34 cellular contexts compared by ENCODE assay signal in genomic region chr6:86832686-86833085, GRCh38.
"Had no signal": no experiment of that assay in that cellular context is flagged by ENCODE, and none has a peak within 500 bp of the region (broad histone marks: within the 10 kb centered on the region; RNA-seq: fewer than 3 reads in every experiment).

No MANE protein-coding gene starts in this region.

- DNase-seq: activated effector memory CD4-positive, alpha-beta T cell treated with anti-CD3 and anti-CD28 coated beads, Interleukin-2, amount 50 U/mL, for 16 hours; activated effector memory CD4-positive, alpha-beta T cell treated with Interleukin-2 at 50 U/mL for 16 hours; activated gamma-delta T cell; activated gamma-delta T cell treated with Interleukin-2 at 50 U/mL for 16 hours; activated naive CD4-positive, alpha-beta T cell; activated naive CD4-positive, alpha-beta T cell treated with anti-CD3 and anti-CD28 coated beads for 36 hours; activated naive CD4-positive, alpha-beta T cell treated with anti-CD3 and anti-CD28 coated beads, Interleukin-2, amount 10 ng/mL, durations not matched to agents 7 days and 5 days; activated naive CD4-positive, alpha-beta T cell treated with anti-CD3 and anti-CD28 coated beads, Interleukin-2, amount 50 U/mL, for 16 hours; activated naive CD4-positive, alpha-beta T cell treated with Interleukin-2 at 50 U/mL for 16 hours; activated naive CD8-positive, alpha-beta T cell treated with anti-CD3 and anti-CD28 coated beads for 36 hours; activated naive CD8-positive, alpha-beta T cell treated with anti-CD3 and anti-CD28 coated beads, Interleukin-2, amount 10 ng/mL, durations not matched to agents 7 days and 5 days; activated naive CD8-positive, alpha-beta T cell treated with anti-CD3 and anti-CD28 coated beads, Interleukin-2, amount 50 U/mL, for 24 hours; activated T-cell treated with anti-CD3 and anti-CD28 coated beads, Interleukin-2, amount 50 U/mL, for 1 hour; activated T-cell treated with anti-CD3 and anti-CD28 coated beads, Interleukin-2, amount 50 U/mL, for 24 hours; activated T-cell treated with anti-CD3 and anti-CD28 coated beads, Interleukin-2, amount 50 U/mL, for 4 hours; activated T-cell treated with anti-CD3 and anti-CD28 coated beads, Interleukin-2, amount 50 U/mL, for 48 hours; activated T-cell treated with anti-CD3 and anti-CD28 coated beads, Interleukin-2, amount 50 U/mL, for 72 hours; adrenal gland; amniotic stem cell; amygdala; anterior cingulate cortex; aorta; body of pancreas; brain microvascular endothelial cell; caudate nucleus; central memory CD4-positive, alpha-beta T cell; cerebellar nuclear complex had no signal

- H3K4me1 ChIP-seq: adrenal gland, ascending aorta, breast epithelium had no signal

- H3K27ac ChIP-seq: adrenal gland, ascending aorta, body of pancreas, brain microvascular endothelial cell, breast epithelium, cardiac muscle cell had no signal

- H3K27me3 ChIP-seq: adrenal gland, ascending aorta, body of pancreas, brain microvascular endothelial cell, breast epithelium, cardiac muscle cell had no signal

- H3K4me3 ChIP-seq: adrenal gland, ascending aorta, body of pancreas, breast epithelium, cardiac muscle cell had no signal

- ATAC-seq: activated naive CD4-positive, alpha-beta T cell treated with anti-CD3 and anti-CD28 coated beads, Interleukin-2, amount 50 U/mL, for 72 hours; activated naive CD8-positive, alpha-beta T cell treated with anti-CD3 and anti-CD28 coated beads, Interleukin-2, amount 50 U/mL, for 24 hours; activated T-cell treated with anti-CD3 and anti-CD28 coated beads, Interleukin-2, amount 50 U/mL, for 4 hours; activated T-cell treated with anti-CD3 and anti-CD28 coated beads, Interleukin-2, amount 50 U/mL, for 72 hours; activated T-helper 17 cell treated with anti-CD3 and anti-CD28 coated beads, Interleukin-2, amount 50 U/mL, for 72 hours; body of pancreas had no signal

- H3K36me3 ChIP-seq: adrenal gland, ascending aorta, brain microvascular endothelial cell, breast epithelium, cardiac muscle cell had no signal

- FAIRE-seq: astrocyte, bronchial epithelial cell had no signal

- H3K9me3 ChIP-seq: adrenal gland, ascending aorta, body of pancreas, breast epithelium had no signal
